In genomic region chr7:121473645-121474300, GRCh38 we compare ENCODE assay signal across 27 cellular contexts.
DNase-seq lines count a peak whose midpoint lies in the region; ATAC-seq, FAIRE-seq and TF ChIP-seq lines count a peak whose summit lies in the region.
"Had no signal": no experiment of that assay in that cellular context is flagged by ENCODE, and none has a peak within 500 bp of the region (broad histone marks: within the 10 kb centered on the region; RNA-seq: fewer than 3 reads in every experiment).

No MANE protein-coding gene starts in this region.

- TF ChIP-seq CTCF in HFFc6 (IDR thresholded peaks at IDR 0.05) (no peak), keratinocyte (optimal IDR thresholded peaks at IDR 0.05 in 1 of 3, IDR thresholded peaks at IDR 0.05 in 1 of 3, conservative IDR thresholded peaks at IDR 0.05 in 1 of 3; ENCODE audit: extremely low read depth in 1 of 3, insufficient read depth in 2 of 3, low read length in 3 of 3) (no peak)

- no peak overlapping the region for H3K4ac ChIP-seq in neuronal stem cell (ENCODE audit: low read length)

- no peaks in the 10 kb centered on the region for H3K79me1 ChIP-seq in neuronal stem cell (ENCODE audit: low read depth, low read length)

- no peak overlapping the region for H3K4me2 ChIP-seq in keratinocyte (ENCODE audit: control insufficient read depth, extremely low read depth, insufficient read depth, low read depth, low read length)
- no peak overlapping the region for H3K4me2 ChIP-seq in neuronal stem cell (ENCODE audit: insufficient read depth, low read length, poor library complexity, severe bottlenecking)

- no peak overlapping the region for H2BK120ac ChIP-seq in neuronal stem cell (ENCODE audit: low read depth, low read length)

- no peaks in the 10 kb centered on the region for H3K9me3 ChIP-seq in keratinocyte (ENCODE audit: control insufficient read depth, low read depth, low read length)
- H3K9me3 ChIP-seq in neuronal stem cell (replicated peaks in 1 of 2; ENCODE audit: control insufficient read depth in 2 of 2, insufficient read depth in 1 of 2, low read depth in 1 of 2, low read length in 2 of 2), result peaks cover 0 to 3% of the 10 kb centered on the region in 2 donors
- H3K9me3 ChIP-seq: BE2C had no signal

- H2BK5ac ChIP-seq in neuronal stem cell (ENCODE audit: low read length), result no peak overlapping the region

- H2AK5ac ChIP-seq in neuronal stem cell (ENCODE audit: low read depth, low read length), result no peak overlapping the region

- H3K27me3 ChIP-seq in keratinocyte (ENCODE audit: control insufficient read depth, extremely low read depth, insufficient read depth, low read length) (no peaks in the 10 kb centered on the region), neuronal stem cell (ENCODE audit: control insufficient read depth in 3 of 3, insufficient read depth in 3 of 3, low read depth in 1 of 3, low read length in 3 of 3) (no peaks in the 10 kb centered on the region)
- H3K27me3 ChIP-seq: BE2C had no signal

- H4K91ac ChIP-seq in neuronal stem cell (ENCODE audit: low read depth, low read length, poor library complexity), result no peak overlapping the region

- H4K20me1 ChIP-seq in keratinocyte (ENCODE audit: control insufficient read depth, extremely low read depth, insufficient read depth, low read length), result no peaks in the 10 kb centered on the region

- H3K4me1 Mint-ChIP-seq in HFFc6 (ENCODE audit: low read depth), result peaks cover 39% of the 10 kb centered on the region; the same call in 1 of the 2 replicates
- H3K4me1 Mint-ChIP-seq: activated naive CD8-positive, alpha-beta T cell treated with anti-CD3 and anti-CD28 coated beads, Interleukin-2, amount 10 ng/mL, durations not matched to agents 7 days and 5 days; brain had no signal

- peak overlapping the region; percentile 65; the same call in 1 of the 2 replicates for H3K4me3 Mint-ChIP-seq in HFFc6
- H3K4me3 Mint-ChIP-seq: activated naive CD8-positive, alpha-beta T cell treated with anti-CD3 and anti-CD28 coated beads, Interleukin-2, amount 10 ng/mL, durations not matched to agents 7 days and 5 days; brain had no signal

- no peak overlapping the region for H3K23ac ChIP-seq in neuronal stem cell (ENCODE audit: low read depth, low read length, poor library complexity)

- no peaks in the 10 kb centered on the region for H3K36me3 ChIP-seq in keratinocyte (ENCODE audit: control insufficient read depth in 2 of 2, extremely low read depth in 1 of 2, insufficient read depth in 2 of 2, low read length in 2 of 2)
- peaks cover 0 to 2% of the 10 kb centered on the region in 2 donors for H3K36me3 ChIP-seq in neuronal stem cell (replicated peaks in 1 of 2; ENCODE audit: control insufficient read depth in 2 of 2, insufficient read depth in 2 of 2, low read length in 2 of 2)
- H3K36me3 ChIP-seq: BE2C had no signal

- no peak for FAIRE-seq in keratinocyte (lab: Jason Lieb, UNC)
- FAIRE-seq: GM18507, urothelium cell line had no signal

- no peak for DNase-seq in HFFc6
- no peak for DNase-seq in keratinocyte (ENCODE audit: low read depth, low spot score)
- no peak for DNase-seq in neuronal stem cell (ENCODE audit: low spot score)
- DNase-seq in activated naive CD4-positive, alpha-beta T cell treated with anti-CD3 and anti-CD28 coated beads, Interleukin-2, amount 50 U/mL, for 16 hours, result no peak
- DNase-seq in activated effector memory CD4-positive, alpha-beta T cell treated with anti-CD3 and anti-CD28 coated beads, Interleukin-2, amount 50 U/mL, for 16 hours, result no peak
- no peak for DNase-seq in NCI-H446 treated with DMSO at 0.1 percent for 48 hours (lab: John Stamatoyannopoulos, UW)
- DNase-seq: activated CD4-positive, alpha-beta T cell treated with anti-CD3 and anti-CD28 coated beads, Interleukin-2, amount 50 U/mL, for 1 hour; activated naive CD8-positive, alpha-beta T cell treated with anti-CD3 and anti-CD28 coated beads, Interleukin-2, amount 10 ng/mL, durations not matched to agents 7 days and 5 days; BE2C; effector memory CD4-positive, alpha-beta T cell; foreskin melanocyte; GF-D8; KBM-7; left ventricle myocardium superior; NCI-H1694; NCI-H2171; NCI-H526; nucleus accumbens; stimulated activated CD4-positive, alpha-beta T cell treated with anti-CD3 and anti-CD28 coated beads, Interleukin-2, amount 100 ng/mL, for 24 hours had no signal

- dilution Hi-C loops in keratinocyte (cut with MboI; ENCODE audit: extremely low pct_ligation_motif_present, low sequenced_read_pairs), result no loop called here

- no peak overlapping the region for H3K4me3 ChIP-seq in keratinocyte (ENCODE audit: control insufficient read depth in 2 of 3, extremely low read depth in 1 of 3, insufficient read depth in 2 of 3, low read depth in 1 of 3, low read length in 3 of 3)
- H3K4me3 ChIP-seq in neuronal stem cell (ENCODE audit: low read length in 2 of 2), result no peak overlapping the region
- H3K4me3 ChIP-seq: skin epidermis had no signal

- no peak overlapping the region for H2BK12ac ChIP-seq in neuronal stem cell (ENCODE audit: low read length)

- no peaks in the 10 kb centered on the region for H3K36me3 Mint-ChIP-seq in HFFc6 (ENCODE audit: low read depth)
- H3K36me3 Mint-ChIP-seq: activated naive CD8-positive, alpha-beta T cell treated with anti-CD3 and anti-CD28 coated beads, Interleukin-2, amount 10 ng/mL, durations not matched to agents 7 days and 5 days; brain had no signal

- no peak overlapping the region for H4K8ac ChIP-seq in neuronal stem cell (ENCODE audit: low read depth, low read length)

- no peak overlapping the region for H2BK15ac ChIP-seq in neuronal stem cell (ENCODE audit: low read length)

- no peaks in the 10 kb centered on the region for H3K9me3 Mint-ChIP-seq in HFFc6
- H3K9me3 Mint-ChIP-seq: activated naive CD8-positive, alpha-beta T cell treated with anti-CD3 and anti-CD28 coated beads, Interleukin-2, amount 10 ng/mL, durations not matched to agents 7 days and 5 days; activated T-helper 2 cell treated with anti-CD3 and anti-CD28 coated beads, Interferon-gamma antibody, Interleukin-2, Interleukin-4, amounts not matched to agents 10 μg/mL and 5 μg/mL and 100 μg/mL, durations not matched to agents 14 hours and 24 hours and 36 hours had no signal

- no peaks in the 10 kb centered on the region for H3K9me1 ChIP-seq in keratinocyte (ENCODE audit: control insufficient read depth, extremely low read depth, insufficient read depth, low read length)

- no peaks in the 10 kb centered on the region for H3K79me2 ChIP-seq in keratinocyte (ENCODE audit: control insufficient read depth, insufficient read depth, low read length)

- H3K18ac ChIP-seq in neuronal stem cell (ENCODE audit: low read length), result no peak overlapping the region

- H3K27ac Mint-ChIP-seq in HFFc6, result peak overlapping the region; percentile 34
- H3K27ac Mint-ChIP-seq: activated naive CD8-positive, alpha-beta T cell treated with anti-CD3 and anti-CD28 coated beads, Interleukin-2, amount 10 ng/mL, durations not matched to agents 7 days and 5 days; activated T-helper 2 cell treated with anti-CD3 and anti-CD28 coated beads, Interferon-gamma antibody, Interleukin-2, Interleukin-4, amounts not matched to agents 10 μg/mL and 5 μg/mL and 100 μg/mL, durations not matched to agents 14 hours and 24 hours and 36 hours; brain had no signal

- H3K4me1 ChIP-seq in keratinocyte (ENCODE audit: control insufficient read depth, extremely low read depth, insufficient read depth, low read length), result no peaks in the 10 kb centered on the region
- H3K4me1 ChIP-seq in neuronal stem cell (ENCODE audit: control insufficient read depth in 2 of 2, insufficient read depth in 1 of 2, low read depth in 1 of 2, low read length in 2 of 2), result peaks cover 0 to 4% of the 10 kb centered on the region in 2 donors

- peak; percentile 81 for ATAC-seq in SK-N-SH treated with all-trans-retinoic acid at 6 μM for 48 hours
- no peak for ATAC-seq in HG02852 (IDR thresholded peaks at IDR 0.05; ENCODE audit: unreplicated experiment)
- ATAC-seq: esophagus mucosa, left ventricle myocardium superior had no signal

- no CpG with 5 or more reads among the region's 3 CpGs for WGBS in neuronal stem cell (ENCODE audit: extremely low coverage in 2 of 2, insufficient read length in 2 of 2, insufficient replicate concordance in 1 of 2), 2 donors

- H3K14ac ChIP-seq in neuronal stem cell (ENCODE audit: low read length), result no peak overlapping the region

- H3K9ac ChIP-seq in keratinocyte (ENCODE audit: control insufficient read depth, extremely low read depth, insufficient read depth, low read length), result no peak overlapping the region
- no peak overlapping the region for H3K9ac ChIP-seq in neuronal stem cell (ENCODE audit: low read depth, low read length, poor library complexity)

- no peaks in the 10 kb centered on the region; the same call in 1 of the 2 replicates for H3K27me3 Mint-ChIP-seq in HFFc6 (ENCODE audit: insufficient read depth)
- H3K27me3 Mint-ChIP-seq: brain had no signal

- H3K27ac ChIP-seq in keratinocyte (ENCODE audit: control insufficient read depth, insufficient read depth, low read length) (no peak overlapping the region), neuronal stem cell (replicated peaks; ENCODE audit: low read length) (no peak overlapping the region)
- H3K27ac ChIP-seq: skin epidermis had no signal

- H2AFZ ChIP-seq in keratinocyte (ENCODE audit: control insufficient read depth, low read length) (peak overlapping the region; percentile 24), neuronal stem cell (ENCODE audit: low read length) (peak overlapping the region; percentile 50)

TF ChIP-seq in SK-N-SH treated with all-trans-retinoic acid at 6 μM for 48 hours, 23 proteins besides CTCF, POLR2A, EP300 and RAD21 (continues in another document):
- TF ChIP-seq SNAI2 (CRISPR knock-in tag; IDR thresholded peaks at IDR 0.05), result no peak
- no peak for TF ChIP-seq ISL1 (CRISPR knock-in tag; IDR thresholded peaks at IDR 0.05)
- TF ChIP-seq ARNTL (CRISPR knock-in tag; IDR thresholded peaks at IDR 0.05; ENCODE audit: borderline replicate concordance, low read depth), result no peak
- no peak for TF ChIP-seq OSR1 (CRISPR knock-in tag; IDR thresholded peaks at IDR 0.05)
- no peak for TF ChIP-seq POU6F1 (CRISPR knock-in tag; IDR thresholded peaks at IDR 0.05; ENCODE audit: borderline replicate concordance, low read depth)
- TF ChIP-seq ZNF565 (CRISPR knock-in tag; conservative IDR thresholded peaks at IDR 0.05; ENCODE audit: low read depth), result no peak
- TF ChIP-seq PPARA (CRISPR knock-in tag; IDR thresholded peaks at IDR 0.05; ENCODE audit: borderline replicate concordance), result no peak
